20 cellular contexts compared by ENCODE assay signal in genomic region chr4:78588894-78589545, GRCh38. TPM values are rescaled to one million over a fixed set of nuclear protein-coding genes. Genes with fewer than 3 reads are reported as not detected.
DNase-seq lines count a peak whose midpoint lies in the region; ATAC-seq and TF ChIP-seq lines count a peak whose summit lies in the region.
"Had no signal": no experiment of that assay in that cellular context is flagged by ENCODE, and none has a peak within 500 bp of the region (broad histone marks: within the 10 kb centered on the region; RNA-seq: fewer than 3 reads in every experiment).

No MANE protein-coding gene starts in this region.

- peak overlapping the region in 1 of 11 experiments; percentile 23; a peak in 1 of 22 replicates for H3K27ac ChIP-seq in BLaER1 treated with 17β-estradiol and CSF1 and Interleukin-3, amounts not matched to agents 10 nM and 100 nM
- H3K27ac ChIP-seq in OCI-LY3 (ENCODE audit: low read length) = no peak overlapping the region
- H3K27ac ChIP-seq in heart left ventricle = peak overlapping the region in 3 of 12 donors; percentile 16 to 34 (median 18)
- peak overlapping the region; percentile 4 for H3K27ac ChIP-seq in psoas muscle
- H3K27ac ChIP-seq: C4-2B, coronary artery, esophagus squamous epithelium had no signal

- DNase-seq in heart left ventricle (no peak), psoas muscle (no peak), NCI-H1417 treated with DMSO at 0.1 percent for 48 hours (lab: John Stamatoyannopoulos, UW) (no peak), mucosa of gallbladder (ENCODE audit: low spot score) (no peak)
- DNase-seq in T-helper 2 cell treated with Interferon-gamma antibody and Interleukin-4, amounts not matched to agents 5 μg/mL and 100 μg/mL, for 36 hours (ENCODE audit: low spot score) = no peak
- DNase-seq in activated CD4-positive, CD25-positive, alpha-beta regulatory T cell (lab: John Stamatoyannopoulos, UW) = no peak
- DNase-seq: activated CD4-positive, alpha-beta T cell treated with anti-CD3 and anti-CD28 coated beads for 48 hours; activated naive CD4-positive, alpha-beta T cell treated with Interleukin-2 at 50 U/mL for 16 hours; activated T-cell treated with anti-CD3 and anti-CD28 coated beads, Interleukin-2, amount 50 U/mL, for 72 hours; amniotic stem cell; esophagus squamous epithelium; IMR-90; islet precursor cell; NCI-H1105 treated with DMSO at 0.1 percent for 48 hours; T-helper 1 cell had no signal

- TF ChIP-seq POLR2A in heart left ventricle (IDR thresholded peaks at IDR 0.05) = no peak

- 0 out of 22 replicates have a peak overlapping the region, but pooled peaks of 1 of the 11 experiments have one; percentile 21 for H3K9ac ChIP-seq in BLaER1 treated with 17β-estradiol and CSF1 and Interleukin-3, amounts not matched to agents 10 nM and 100 nM
- H3K9ac ChIP-seq in OCI-LY3 (ENCODE audit: low read length) = no peak overlapping the region

- peaks cover 12% of the 10 kb centered on the region for H3K27me3 Mint-ChIP-seq in T-helper 2 cell treated with Interferon-gamma antibody and Interleukin-4, amounts not matched to agents 5 μg/mL and 100 μg/mL, for 36 hours (ENCODE audit: low read depth)

- peak in 3 of 4 donors; percentile 21 to 60 (median 58) for ATAC-seq in heart left ventricle
- no peak for ATAC-seq in psoas muscle
- ATAC-seq: activated T-cell treated with anti-CD3 and anti-CD28 coated beads, Interleukin-2, amount 50 U/mL, for 72 hours had no signal

- H3K79me2 ChIP-seq in OCI-LY3 (ENCODE audit: low read length) = no peaks in the 10 kb centered on the region

- H2AFZ ChIP-seq in OCI-LY3 (ENCODE audit: low read depth, low read length) = 0 out of 2 replicates have a peak overlapping the region, but pooled peaks have one; percentile 6

- peaks cover 0 to 17% (median 12%) of the 10 kb centered on the region in 10 experiments; a peak in 13 of 20 replicates for H3K4me1 ChIP-seq in BLaER1 treated with 17β-estradiol and CSF1 and Interleukin-3, amounts not matched to agents 10 nM and 100 nM
- H3K4me1 ChIP-seq in OCI-LY3 (ENCODE audit: low read length) (peaks cover 13% of the 10 kb centered on the region), heart left ventricle (peaks cover 0 to 32% (median 15%) of the 10 kb centered on the region in 12 donors), psoas muscle (peaks cover 6% of the 10 kb centered on the region)

- 50 to 56% (median 55%) methylated on average over 4 of the region's 4 CpGs for WGBS in heart left ventricle, 4 donors
- WGBS in psoas muscle, 3 donors = 49 to 55% (median 51%) methylated on average over 4 of the region's 4 CpGs

- intact Hi-C loops in heart left ventricle (cut with DNase I) (loop anchor here in 1 of 10 donors (5.0 kb wide), 1 partner anchor 37 kb away; the partner anchor contains the start of gene ANXA3), psoas muscle (cut with DNase I) (no loop called here)

- no peak overlapping the region for H3K4me3 Mint-ChIP-seq in T-helper 2 cell treated with Interferon-gamma antibody and Interleukin-4, amounts not matched to agents 5 μg/mL and 100 μg/mL, for 36 hours
- H3K4me3 Mint-ChIP-seq: activated T-cell treated with anti-CD3 and anti-CD28 coated beads, Interleukin-2, amount 50 U/mL, for 72 hours had no signal

- peak overlapping the region in 9 of 11 experiments; percentile 4 to 67 (median 42); a peak in 14 of 22 replicates for H3K4me2 ChIP-seq in BLaER1 treated with 17β-estradiol and CSF1 and Interleukin-3, amounts not matched to agents 10 nM and 100 nM
- peak overlapping the region; percentile 21; the same call in 1 of the 2 replicates for H3K4me2 ChIP-seq in OCI-LY3 (ENCODE audit: low read length)

- no peaks in the 10 kb centered on the region for H3K27me3 ChIP-seq in BLaER1 treated with 17β-estradiol and CSF1 and Interleukin-3, amounts not matched to agents 10 nM and 100 nM
- H3K27me3 ChIP-seq in OCI-LY3 (ENCODE audit: low read depth, low read length) (0 out of 2 replicates have a peak, but pooled peaks cover 4% of the 10 kb centered on the region), heart left ventricle (no peaks in the 10 kb centered on the region), psoas muscle (ENCODE audit: insufficient read depth in 3 of 3, low read length in 2 of 3) (no peaks in the 10 kb centered on the region)
- H3K27me3 ChIP-seq: esophagus squamous epithelium had no signal

- 0 out of 22 replicates have a peak, but pooled peaks cover 0 to 2% (median 0%) of the 10 kb centered on the region in 11 experiments for H3K9me3 ChIP-seq in BLaER1 treated with 17β-estradiol and CSF1 and Interleukin-3, amounts not matched to agents 10 nM and 100 nM (replicated peaks in 1 of 11)
- H3K9me3 ChIP-seq in OCI-LY3 (ENCODE audit: insufficient read depth, low read length) (no peaks in the 10 kb centered on the region), heart left ventricle (no peaks in the 10 kb centered on the region), psoas muscle (no peaks in the 10 kb centered on the region)
- H3K9me3 ChIP-seq: esophagus squamous epithelium had no signal

- H3K9me3 Mint-ChIP-seq in T-helper 2 cell treated with Interferon-gamma antibody and Interleukin-4, amounts not matched to agents 5 μg/mL and 100 μg/mL, for 36 hours = no peaks in the 10 kb centered on the region
- H3K9me3 Mint-ChIP-seq: activated T-cell treated with anti-CD3 and anti-CD28 coated beads, Interleukin-2, amount 50 U/mL, for 72 hours had no signal

- H4K20me1 ChIP-seq in BLaER1 treated with 17β-estradiol and CSF1 and Interleukin-3, amounts not matched to agents 10 nM and 100 nM = no peaks in the 10 kb centered on the region
- no peaks in the 10 kb centered on the region for H4K20me1 ChIP-seq in OCI-LY3 (ENCODE audit: insufficient read depth, low read length)

- no peaks in the 10 kb centered on the region for H3K36me3 Mint-ChIP-seq in T-helper 2 cell treated with Interferon-gamma antibody and Interleukin-4, amounts not matched to agents 5 μg/mL and 100 μg/mL, for 36 hours (ENCODE audit: low read depth)

- no peaks in the 10 kb centered on the region for H3K36me3 ChIP-seq in BLaER1 treated with 17β-estradiol and CSF1 and Interleukin-3, amounts not matched to agents 10 nM and 100 nM
- H3K36me3 ChIP-seq in OCI-LY3 (replicated peaks; ENCODE audit: low read depth, low read length) (no peaks in the 10 kb centered on the region), heart left ventricle (peaks cover 0 to 36% (median 11%) of the 10 kb centered on the region in 9 donors), psoas muscle (ENCODE audit: insufficient read depth in 1 of 2, low read depth in 1 of 2) (no peaks in the 10 kb centered on the region)

- H3K27ac Mint-ChIP-seq in T-helper 2 cell treated with Interferon-gamma antibody and Interleukin-4, amounts not matched to agents 5 μg/mL and 100 μg/mL, for 36 hours = no peak overlapping the region
- H3K27ac Mint-ChIP-seq: activated T-cell treated with anti-CD3 and anti-CD28 coated beads, Interleukin-2, amount 50 U/mL, for 72 hours had no signal

- no peak overlapping the region for H3K4me3 ChIP-seq in BLaER1 treated with 17β-estradiol and CSF1 and Interleukin-3, amounts not matched to agents 10 nM and 100 nM
- H3K4me3 ChIP-seq in OCI-LY3 (ENCODE audit: low read length) (no peak overlapping the region), heart left ventricle (no peak overlapping the region), psoas muscle (no peak overlapping the region)
- H3K4me3 ChIP-seq: coronary artery, esophagus squamous epithelium, lung had no signal

- TF ChIP-seq CTCF in OCI-LY3 (IDR thresholded peaks at IDR 0.05; ENCODE audit: low read depth, low read length) = no peak
- TF ChIP-seq CTCF in heart left ventricle (IDR thresholded peaks at IDR 0.05) = no peak
- no peak for TF ChIP-seq CTCF in psoas muscle (IDR thresholded peaks at IDR 0.05)

- peaks cover 2% of the 10 kb centered on the region for H3K4me1 Mint-ChIP-seq in T-helper 2 cell treated with Interferon-gamma antibody and Interleukin-4, amounts not matched to agents 5 μg/mL and 100 μg/mL, for 36 hours (ENCODE audit: low read depth)

RNA-seq across cellular contexts. Expression of gene ANXA3, which starts 37.5 kb away (rescaled TPM):
- total RNA-seq in heart left ventricle (100 to 1,000 TPM in 1 of 9 donors, 10 to 100 TPM in 8; 12.9 to 119 (median 28.7) TPM), psoas muscle (10 to 100 TPM; 11.8 to 19.1 (median 16.0) TPM), mucosa of gallbladder (41.9 TPM)
- polyA plus RNA-seq in heart left ventricle (10 to 100 TPM; 25.3 to 92.6 TPM), psoas muscle (10 to 100 TPM; 14.7 to 27.6 (median 22.2) TPM)

Comparison
In these comparisons a context has a peak if more than half of its experiments do, and no peak if none do; other contexts are left out.
1. ATAC-seq: peak in heart left ventricle (3 of 4); none in psoas muscle (0 of 4).